13 cellular contexts compared by ENCODE assay signal in genomic region chr2:42881732-42882131, GRCh38.
A peak's percentile ranks its signal among the peaks of the same experiment; 100 is the strongest.
DNase-seq lines count a peak whose midpoint lies in the region; ATAC-seq, FAIRE-seq and TF ChIP-seq lines count a peak whose summit lies in the region.
"Had no signal": no experiment of that assay in that cellular context is flagged by ENCODE, and none has a peak within 500 bp of the region (broad histone marks: within the 10 kb centered on the region; RNA-seq: fewer than 3 reads in every experiment).

No MANE protein-coding gene starts in this region.

- peaks cover 7% of the 10 kb centered on the region for H3K4me1 Mint-ChIP-seq in Caco-2 (ENCODE audit: low read depth, unreplicated experiment)

- no CpG with 5 or more reads among the region's 1 CpG for WGBS in IMR-90 (ENCODE audit: extremely low coverage in 2 of 2, insufficient read length in 1 of 2), 2 experiments
- WGBS in GM12878 (ENCODE audit: insufficient coverage, insufficient replicate concordance, low lambda C conversion rate, missing lambda C conversion rate), result 4% methylated on average over 1 of the region's 1 CpG
- 87 to 97% (median 93%) methylated on average over 1 of the region's 1 CpG for WGBS in psoas muscle, 3 donors

- H3K9me1 ChIP-seq in IMR-90 (ENCODE audit: insufficient read depth, low read length), result no peaks in the 10 kb centered on the region

- BruUV-seq in IMR-90 (replicated peaks; lab: Mats Ljungman, UMichigan) (no TSS peak), GM12878 (replicated peaks; lab: Mats Ljungman, UMichigan) (no TSS peak), Caco-2 (replicated peaks; lab: Mats Ljungman, UMichigan) (no TSS peak)

- H3K27ac ChIP-seq in IMR-90 (ENCODE audit: insufficient read depth, low read length), result no peak overlapping the region
- H3K27ac ChIP-seq in GM12878 (ENCODE audit: control insufficient read depth, insufficient read depth), result no peak overlapping the region
- peak overlapping the region; percentile 41 for H3K27ac ChIP-seq in psoas muscle

- no peaks in the 10 kb centered on the region for H3K27me3 Mint-ChIP-seq in Caco-2 (ENCODE audit: insufficient read depth, unreplicated experiment)

- H3K4me1 ChIP-seq in IMR-90 (ENCODE audit: control insufficient read depth, insufficient read depth, low read length), result no peaks in the 10 kb centered on the region
- H3K4me1 ChIP-seq in GM12878 (ENCODE audit: control insufficient read depth, insufficient read depth, low read length), result no peaks in the 10 kb centered on the region
- H3K4me1 ChIP-seq in psoas muscle, result peaks cover 3% of the 10 kb centered on the region
- H3K4me1 ChIP-seq in Caco-2, result peaks cover 7% of the 10 kb centered on the region

- no peak overlapping the region for H3K14ac ChIP-seq in IMR-90 (replicated peaks; ENCODE audit: low read depth, low read length)

- CTCF ChIA-PET in IMR-90 (lab: Yijun Ruan, JAX), result interaction anchor here (0.6 kb wide), 1 partner anchor 149 kb away, joined by 3 read pairs; no protein-coding TSS in a partner anchor
- CTCF ChIA-PET in GM12878 (lab: Yijun Ruan, JAX), result interaction anchor here (1.4 kb wide), 1 partner anchor 348 kb away, joined by 3 read pairs; no protein-coding TSS in a partner anchor
- CTCF ChIA-PET in Caco-2 (lab: Charles Lee), result no interaction called here

- no peaks in the 10 kb centered on the region for H4K20me1 ChIP-seq in IMR-90 (ENCODE audit: insufficient read depth, low read length)
- no peaks in the 10 kb centered on the region for H4K20me1 ChIP-seq in GM12878 (ENCODE audit: control insufficient read depth, insufficient read depth)

- no peak overlapping the region for H2AK9ac ChIP-seq in IMR-90 (replicated peaks; ENCODE audit: low read depth, low read length, poor library complexity)

- in situ Hi-C loops in IMR-90 (cut with MboI; ENCODE audit: low sequenced_read_pairs), result no loop called here
- in situ Hi-C loops in GM12878 (cut with MboI), result no loop called here

- H3K9me3 Mint-ChIP-seq in Caco-2 (ENCODE audit: unreplicated experiment), result no peaks in the 10 kb centered on the region

- TF ChIP-seq RAD21 in IMR-90 (IDR thresholded peaks at IDR 0.05; ENCODE audit: low read length), result no peak
- TF ChIP-seq RAD21 in GM12878 (IDR thresholded peaks at IDR 0.05; ENCODE audit: insufficient read depth, low read depth, low read length), result no peak

- H2BK20ac ChIP-seq in IMR-90 (ENCODE audit: low read depth, low read length), result no peak overlapping the region

- no peaks in the 10 kb centered on the region for H3K36me3 ChIP-seq in IMR-90 (ENCODE audit: control insufficient read depth, insufficient read depth, low read length)
- H3K36me3 ChIP-seq in GM12878 (ENCODE audit: control insufficient read depth in 2 of 2, insufficient read depth in 2 of 2, low read length in 1 of 2), result no peaks in the 10 kb centered on the region
- H3K36me3 ChIP-seq in psoas muscle (ENCODE audit: insufficient read depth in 1 of 2, low read depth in 1 of 2), result no peaks in the 10 kb centered on the region
- no peaks in the 10 kb centered on the region for H3K36me3 ChIP-seq in Caco-2 (ENCODE audit: control insufficient read depth, insufficient read depth, low read length)
- H3K36me3 ChIP-seq: ovary had no signal

- POLR2A ChIA-PET in IMR-90 (lab: Charles Lee; ENCODE audit: unreplicated experiment) (no interaction called here), GM12878 (lab: Charles Lee) (no interaction called here), Caco-2 (lab: Charles Lee) (no interaction called here)

- H3K56ac ChIP-seq in IMR-90 (ENCODE audit: extremely low read depth, insufficient read depth, low read length), result no peak overlapping the region

- H2BK15ac ChIP-seq in IMR-90 (ENCODE audit: low read depth, low read length), result no peak overlapping the region

- H3K18ac ChIP-seq in IMR-90 (ENCODE audit: low read depth, low read length), result no peak overlapping the region

- dilution Hi-C loops in IMR-90 (cut with HindIII; ENCODE audit: low sequenced_read_pairs, unreplicated experiment), result no loop called here

- H4K91ac ChIP-seq in IMR-90 (ENCODE audit: insufficient read depth, low read depth, low read length), result no peak overlapping the region

- H3K27me3 ChIP-seq in IMR-90 (ENCODE audit: control insufficient read depth, insufficient read depth, low read length), result no peaks in the 10 kb centered on the region; the same call in 1 of the 2 replicates
- H3K27me3 ChIP-seq in GM12878 (replicated peaks in 1 of 2; ENCODE audit: control insufficient read depth in 2 of 2, insufficient read depth in 2 of 2, low read length in 1 of 2), result no peaks in the 10 kb centered on the region
- no peaks in the 10 kb centered on the region for H3K27me3 ChIP-seq in psoas muscle (ENCODE audit: insufficient read depth in 3 of 3, low read length in 2 of 3)
- H3K27me3 ChIP-seq in Caco-2 (replicated peaks; ENCODE audit: control insufficient read depth, insufficient read depth, low read length), result no peaks in the 10 kb centered on the region
- H3K27me3 ChIP-seq: ovary had no signal

- H3K4me3 Mint-ChIP-seq in Caco-2 (ENCODE audit: unreplicated experiment), result no peak overlapping the region

- H3K4ac ChIP-seq in IMR-90 (ENCODE audit: low read depth, low read length), result no peak overlapping the region

- H3K4me3 ChIP-seq in IMR-90 (ENCODE audit: insufficient read depth, low read depth, low read length) (no peak overlapping the region), GM12878 (no peak overlapping the region), psoas muscle (no peak overlapping the region), Caco-2 (ENCODE audit: low read depth, low read length) (no peak overlapping the region)
- H3K4me3 ChIP-seq: ovary had no signal

- RAD21 ChIA-PET in GM12878 (lab: Charles Lee; ENCODE audit: unreplicated experiment), result no interaction called here

- SMC1A ChIA-PET in GM12878 (lab: Charles Lee; ENCODE audit: uncharacterized antibody, unreplicated experiment), result interaction anchor here (0.9 kb wide), 2 partner anchors 39 to 46 kb away, joined by 3 read pairs; no protein-coding TSS in a partner anchor

- H2AFZ ChIP-seq in IMR-90 (replicated peaks; ENCODE audit: low read length, poor library complexity), result no peak overlapping the region
- no peak overlapping the region for H2AFZ ChIP-seq in GM12878 (ENCODE audit: control insufficient read depth, low read depth, low read length)

- H2BK120ac ChIP-seq in IMR-90 (ENCODE audit: low read depth, low read length), result no peak overlapping the region

- H3K9me3 ChIP-seq in IMR-90 (ENCODE audit: control insufficient read depth, insufficient read depth, low read length) (no peaks in the 10 kb centered on the region), GM12878 (replicated peaks; ENCODE audit: control insufficient read depth, insufficient read depth, low read length) (no peaks in the 10 kb centered on the region), psoas muscle (no peaks in the 10 kb centered on the region), Caco-2 (no peaks in the 10 kb centered on the region)
- H3K9me3 ChIP-seq: ovary had no signal

- H3K79me2 ChIP-seq in GM12878 (ENCODE audit: control insufficient read depth, insufficient read depth, low read length), result no peaks in the 10 kb centered on the region

- no peaks in the 10 kb centered on the region for H3K36me3 Mint-ChIP-seq in Caco-2 (ENCODE audit: insufficient read depth, unreplicated experiment)

- H3K9ac ChIP-seq in IMR-90 (ENCODE audit: low read depth, low read length) (no peak overlapping the region), GM12878 (ENCODE audit: control insufficient read depth, insufficient read depth, low read length) (no peak overlapping the region)

- no peak for TF ChIP-seq EP300 in GM12878 (IDR thresholded peaks at IDR 0.05; ENCODE audit: borderline replicate concordance in 1 of 2, control insufficient read depth in 1 of 2, low read depth in 2 of 2, low read length in 2 of 2)

- H3K4me2 ChIP-seq in IMR-90 (ENCODE audit: low read depth, low read length) (no peak overlapping the region), GM12878 (ENCODE audit: control insufficient read depth, insufficient read depth) (no peak overlapping the region)

- no peak for TF ChIP-seq CTCF in IMR-90 (conservative IDR thresholded peaks at IDR 0.05; ENCODE audit: low read depth, low read length)
- TF ChIP-seq CTCF in GM12878 (IDR thresholded peaks at IDR 0.05 in 2 of 3, conservative IDR thresholded peaks at IDR 0.05 in 1 of 3; ENCODE audit: control insufficient read depth in 2 of 3, extremely low read depth in 1 of 3, insufficient read depth in 1 of 3, low read depth in 3 of 3, low read length in 3 of 3), result no peak
- no peak for TF ChIP-seq CTCF in psoas muscle (IDR thresholded peaks at IDR 0.05)
- no peak for TF ChIP-seq CTCF in Caco-2 (IDR thresholded peaks at IDR 0.05; ENCODE audit: insufficient read depth in 1 of 2, low read depth in 1 of 2, low read length in 1 of 2, severe bottlenecking in 1 of 2, unreplicated experiment in 1 of 2)

- H3K27ac Mint-ChIP-seq in Caco-2 (ENCODE audit: unreplicated experiment), result no peak overlapping the region

- FAIRE-seq in GM12878 (lab: Jason Lieb, UNC), result peak; percentile 35

- H4K8ac ChIP-seq in IMR-90 (ENCODE audit: low read depth in 2 of 2, low read length in 2 of 2), result no peak overlapping the region

- intact Hi-C loops in IMR-90 (cut with micrococcal nuclease), result no loop called here
- intact Hi-C loops in GM12878 (cut with micrococcal nuclease; ENCODE audit: unreplicated experiment), result no loop called here
- intact Hi-C loops in psoas muscle (cut with DNase I), result no loop called here
- intact Hi-C loops in Caco-2 (cut with micrococcal nuclease; ENCODE audit: unreplicated experiment), result no loop called here

- H2BK5ac ChIP-seq in IMR-90 (ENCODE audit: low read depth, low read length, poor library complexity, severe bottlenecking), result no peak overlapping the region

- H4K5ac ChIP-seq in IMR-90 (ENCODE audit: low read depth, low read length), result no peak overlapping the region

- TF ChIP-seq POLR2A in IMR-90 (IDR thresholded peaks at IDR 0.05; ENCODE audit: low read depth, low read length), result no peak
- TF ChIP-seq POLR2A in GM12878 (IDR thresholded peaks at IDR 0.05; ENCODE audit: low read depth, low read length), result no peak

- H2AK5ac ChIP-seq in IMR-90 (ENCODE audit: low read depth, low read length), result no peak overlapping the region

- H3K79me1 ChIP-seq in IMR-90 (ENCODE audit: low read depth in 1 of 2, low read length in 2 of 2), result no peaks in the 10 kb centered on the region

- H3K23ac ChIP-seq in IMR-90 (ENCODE audit: low read depth, low read length), result no peak overlapping the region

- DNase-seq in activated CD8-positive, alpha-beta memory T cell treated with anti-CD3 and anti-CD28 coated beads for 24 hours, result peak; percentile 43
- no peak for DNase-seq in activated CD8-positive, alpha-beta memory T cell treated with anti-CD3 and anti-CD28 coated beads, Interleukin-2, amount 50 U/mL, for 4 hours
- peak; percentile 50 for DNase-seq in IMR-90
- DNase-seq in GM12878 (ENCODE audit: low read depth, low spot score), result no peak
- no peak for DNase-seq in psoas muscle
- no peak for DNase-seq in Caco-2
- no peak for DNase-seq in dedifferentiated amniotic fluid mesenchymal stem cell (ENCODE audit: extremely low spot score)
- DNase-seq: hypothalamus, NCI-H1048, NCI-H2227 treated with DMSO at 0.1 percent for 48 hours, ovary, T-helper 9 cell had no signal

- no peak for ATAC-seq in IMR-90 (ENCODE audit: low read depth)
- no peak for ATAC-seq in GM12878
- ATAC-seq in psoas muscle, result no peak
- ATAC-seq in GM18498 (IDR thresholded peaks at IDR 0.05; ENCODE audit: unreplicated experiment), result no peak

TF ChIP-seq in IMR-90, 13 proteins besides CTCF, POLR2A, EP300 and RAD21 (continues in another document):
- no peak for TF ChIP-seq SMC3 (IDR thresholded peaks at IDR 0.05; ENCODE audit: low read depth, low read length)

TF ChIP-seq in GM12878, 131 proteins besides CTCF, POLR2A, EP300 and RAD21 (continues in another document):
- TF ChIP-seq TARDBP (IDR thresholded peaks at IDR 0.05; ENCODE audit: borderline replicate concordance), result no peak

Comparison
In these comparisons a context has a peak if more than half of its experiments do, and no peak if none do; other contexts are left out.
1. DNase-seq: peak in activated CD8-positive, alpha-beta memory T cell treated with anti-CD3 and anti-CD28 coated beads for 24 hours (single experiment) and IMR-90 (single experiment); none in activated CD8-positive, alpha-beta memory T cell treated with anti-CD3 and anti-CD28 coated beads, Interleukin-2, amount 50 U/mL, for 4 hours (single experiment), GM12878 (single experiment), psoas muscle (0 of 2), Caco-2 (0 of 2) and dedifferentiated amniotic fluid mesenchymal stem cell (single experiment).